20 cellular contexts compared by ENCODE assay signal in the genomic region with DNA sequence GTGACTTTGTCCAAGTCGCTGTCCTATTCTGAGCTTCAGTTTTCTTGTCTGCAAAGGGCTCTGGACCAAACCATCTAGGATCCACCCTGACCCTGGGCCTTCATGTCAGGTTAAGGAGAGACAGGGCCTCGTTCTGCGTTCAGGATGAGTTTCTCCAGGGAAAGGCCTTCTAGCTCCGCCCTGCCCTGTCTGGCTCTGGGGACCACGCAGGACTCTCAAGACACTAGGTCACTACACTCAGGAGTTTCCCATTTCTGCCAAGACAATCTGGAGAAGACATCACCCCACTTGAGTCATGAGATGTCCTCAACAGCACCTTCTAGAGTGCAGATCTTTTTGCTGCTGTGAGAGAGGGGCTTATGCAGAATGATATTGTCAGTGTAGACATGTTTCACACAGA. TPM values are rescaled to one million over a fixed set of nuclear protein-coding genes. Genes with fewer than 3 reads are reported as not detected.
DNase-seq lines count a peak whose midpoint lies in the region; ATAC-seq and TF ChIP-seq lines count a peak whose summit lies in the region.
"Had no signal": no experiment of that assay in that cellular context is flagged by ENCODE, and none has a peak within 500 bp of the region (broad histone marks: within the 10 kb centered on the region; RNA-seq: fewer than 3 reads in every experiment).

No MANE protein-coding gene starts in this region.

- H3K27me3 ChIP-seq in neural progenitor cell (no peaks in the 10 kb centered on the region), SJCRH30 (no peaks in the 10 kb centered on the region)
- H3K27me3 ChIP-seq: BLaER1 had no signal

- DNase-seq in activated CD8-positive, alpha-beta memory T cell treated with anti-CD3 and anti-CD28 coated beads, Interleukin-2, amount 10 ng/mL, durations not matched to agents 7 days and 5 days, result peak; percentile 36
- no peak for DNase-seq in activated CD8-positive, alpha-beta memory T cell treated with anti-CD3 and anti-CD28 coated beads, Interleukin-2, amount 50 U/mL, for 48 hours
- DNase-seq in neural progenitor cell (ENCODE audit: low spot score) (no peak), type B pancreatic cell (ENCODE audit: extremely low spot score, unreplicated experiment) (peak; percentile 31), SJCRH30 (no peak), NCI-H345 (lab: John Stamatoyannopoulos, UW) (no peak)
- DNase-seq: CD4-positive, alpha-beta T cell; CD8-positive, alpha-beta memory T cell; DMS 273 treated with DMSO at 0.1 percent for 48 hours; DMS79; EL; GDM1; HFFc6 had no signal

- H3K36me3 ChIP-seq in neural progenitor cell (no peaks in the 10 kb centered on the region), SJCRH30 (no peaks in the 10 kb centered on the region)
- H3K36me3 ChIP-seq: BLaER1, HAP-1 had no signal

- H3K4me1 Mint-ChIP-seq in activated CD8-positive, alpha-beta memory T cell treated with anti-CD3 and anti-CD28 coated beads, Interleukin-2, amount 10 ng/mL, durations not matched to agents 7 days and 5 days, result no peaks in the 10 kb centered on the region
- H3K4me1 Mint-ChIP-seq in neural progenitor cell, result peaks cover 70% of the 10 kb centered on the region
- H3K4me1 Mint-ChIP-seq in type B pancreatic cell (ENCODE audit: unreplicated experiment), result peaks cover 7% of the 10 kb centered on the region
- H3K4me1 Mint-ChIP-seq: B cell had no signal

- no peak overlapping the region for H3K9ac ChIP-seq in neural progenitor cell
- H3K9ac ChIP-seq: BLaER1 had no signal

- no peak overlapping the region for H3K4me3 Mint-ChIP-seq in activated CD8-positive, alpha-beta memory T cell treated with anti-CD3 and anti-CD28 coated beads, Interleukin-2, amount 10 ng/mL, durations not matched to agents 7 days and 5 days
- H3K4me3 Mint-ChIP-seq in neural progenitor cell (no peak overlapping the region), type B pancreatic cell (no peak overlapping the region)
- H3K4me3 Mint-ChIP-seq: B cell; CD14-positive monocyte; CD4-positive, alpha-beta T cell; CD8-positive, alpha-beta memory T cell; GM23338; HFFc6 had no signal

- H3K4me1 ChIP-seq in neural progenitor cell (peaks cover 58% of the 10 kb centered on the region), SJCRH30 (no peaks in the 10 kb centered on the region)
- H3K4me1 ChIP-seq: HAP-1 had no signal

- H4K20me1 ChIP-seq in neural progenitor cell (ENCODE audit: low read depth), result no peaks in the 10 kb centered on the region
- H4K20me1 ChIP-seq: BLaER1 had no signal

- ATAC-seq in activated CD8-positive, alpha-beta memory T cell treated with anti-CD3 and anti-CD28 coated beads, Interleukin-2, amount 10 ng/mL, durations not matched to agents 7 days and 5 days, result no peak
- ATAC-seq: GM12878, GM23338 had no signal

- no peak overlapping the region for H3K27ac Mint-ChIP-seq in activated CD8-positive, alpha-beta memory T cell treated with anti-CD3 and anti-CD28 coated beads, Interleukin-2, amount 10 ng/mL, durations not matched to agents 7 days and 5 days
- H3K27ac Mint-ChIP-seq in neural progenitor cell (peak overlapping the region; percentile 91), type B pancreatic cell (no peak overlapping the region)
- H3K27ac Mint-ChIP-seq: B cell; CD14-positive monocyte; CD4-positive, alpha-beta T cell; CD8-positive, alpha-beta memory T cell; GM23338; HFFc6 had no signal

- no peak overlapping the region for H2AFZ ChIP-seq in neural progenitor cell (replicated peaks)
- H2AFZ ChIP-seq: GM23338 had no signal

- H3K27ac ChIP-seq in neural progenitor cell, result no peak overlapping the region
- H3K27ac ChIP-seq in SJCRH30, result no peak overlapping the region
- H3K27ac ChIP-seq: 22Rv1, BLaER1 had no signal

- H3K9me3 Mint-ChIP-seq in activated CD8-positive, alpha-beta memory T cell treated with anti-CD3 and anti-CD28 coated beads, Interleukin-2, amount 10 ng/mL, durations not matched to agents 7 days and 5 days (ENCODE audit: low read depth), result no peaks in the 10 kb centered on the region
- H3K9me3 Mint-ChIP-seq in neural progenitor cell (peaks cover 4% of the 10 kb centered on the region), type B pancreatic cell (peaks cover 5% of the 10 kb centered on the region)
- H3K9me3 Mint-ChIP-seq: CD4-positive, alpha-beta T cell; CD8-positive, alpha-beta memory T cell had no signal

- peaks cover 2% of the 10 kb centered on the region for H3K27me3 Mint-ChIP-seq in activated CD8-positive, alpha-beta memory T cell treated with anti-CD3 and anti-CD28 coated beads, Interleukin-2, amount 10 ng/mL, durations not matched to agents 7 days and 5 days
- H3K27me3 Mint-ChIP-seq in neural progenitor cell (ENCODE audit: insufficient read depth, low read depth), result peaks cover 12% of the 10 kb centered on the region
- H3K27me3 Mint-ChIP-seq in type B pancreatic cell, result peaks cover 3% of the 10 kb centered on the region
- H3K27me3 Mint-ChIP-seq: CD4-positive, alpha-beta T cell; CD8-positive, alpha-beta memory T cell had no signal

- H3K4me2 ChIP-seq in neural progenitor cell, result peak overlapping the region; percentile 55
- H3K4me2 ChIP-seq: BLaER1, GM23338 had no signal

- TF ChIP-seq CTCF in neural progenitor cell (IDR thresholded peaks at IDR 0.05) (no peak), type B pancreatic cell (conservative IDR thresholded peaks at IDR 0.05) (no peak)

- H3K36me3 Mint-ChIP-seq in activated CD8-positive, alpha-beta memory T cell treated with anti-CD3 and anti-CD28 coated beads, Interleukin-2, amount 10 ng/mL, durations not matched to agents 7 days and 5 days, result no peaks in the 10 kb centered on the region
- H3K36me3 Mint-ChIP-seq in neural progenitor cell (no peaks in the 10 kb centered on the region), type B pancreatic cell (no peaks in the 10 kb centered on the region)
- H3K36me3 Mint-ChIP-seq: CD14-positive monocyte; CD8-positive, alpha-beta memory T cell had no signal

- CTCF ChIA-PET in activated CD8-positive, alpha-beta memory T cell treated with anti-CD3 and anti-CD28 coated beads, Interleukin-2, amount 10 ng/mL, durations not matched to agents 7 days and 5 days (lab: Charles Lee), result interaction anchor here (0.8 to 1.0 kb wide), 2 partner anchors 155 to 192 kb away, joined by 3 read pairs; no protein-coding TSS in a partner anchor

- H3K9me3 ChIP-seq in neural progenitor cell (ENCODE audit: low read depth) (no peaks in the 10 kb centered on the region), SJCRH30 (replicated peaks) (no peaks in the 10 kb centered on the region)
- H3K9me3 ChIP-seq: HAP-1 had no signal

- H3K4me3 ChIP-seq in neural progenitor cell (no peak overlapping the region), SJCRH30 (no peak overlapping the region)
- H3K4me3 ChIP-seq: BLaER1, GM12878, GM23338, HAP-1 had no signal

- peaks cover 24% of the 10 kb centered on the region for H3F3A ChIP-seq in neural progenitor cell (ENCODE audit: low read depth)

- H3K79me2 ChIP-seq in neural progenitor cell (ENCODE audit: low read depth), result no peaks in the 10 kb centered on the region

RNA-seq across cellular contexts. Expression of a gene that starts 53.2 kb away (rescaled TPM):
- not detected for total RNA-seq in activated CD8-positive, alpha-beta memory T cell treated with anti-CD3 and anti-CD28 coated beads, Interleukin-2, amount 10 ng/mL, durations not matched to agents 7 days and 5 days
- total RNA-seq in neural progenitor cell (ENCODE audit: low replicate concordance), result not detected in 2 replicates
- total RNA-seq in type B pancreatic cell (ENCODE audit: low replicate concordance), result 0.12 and 0.34 TPM in 2 replicates
- not detected in 2 replicates for total RNA-seq in SJCRH30 (2014; rRNA removed; shearing (Covaris generic))
- total RNA-seq: B cell; CD8-positive, alpha-beta memory T cell; HFFc6 had no signal

Comparison
In these comparisons a context has a peak if more than half of its experiments do, and no peak if none do; other contexts are left out.
1. DNase-seq: peak in activated CD8-positive, alpha-beta memory T cell treated with anti-CD3 and anti-CD28 coated beads, Interleukin-2, amount 10 ng/mL, durations not matched to agents 7 days and 5 days (single experiment) and type B pancreatic cell (single experiment); none in activated CD8-positive, alpha-beta memory T cell treated with anti-CD3 and anti-CD28 coated beads, Interleukin-2, amount 50 U/mL, for 48 hours (single experiment), neural progenitor cell (single experiment), SJCRH30 (0 of 2) and NCI-H345 (single experiment).